In genomic region chr6:142355481-142356174, GRCh38 we compare ENCODE assay signal across 2 cellular contexts.
TF ChIP-seq lines count a peak whose summit lies in the region.

No MANE protein-coding gene starts in this region.

TF ChIP-seq in HepG2, 621 proteins besides CTCF, POLR2A, EP300 and RAD21:
- 0 out of 2 replicates have a peak, but pooled peaks have one; percentile 13 for TF ChIP-seq POLR2G (IDR thresholded peaks at IDR 0.05; ENCODE audit: low read depth, low read length)
- TF ChIP-seq, protein P1, sequence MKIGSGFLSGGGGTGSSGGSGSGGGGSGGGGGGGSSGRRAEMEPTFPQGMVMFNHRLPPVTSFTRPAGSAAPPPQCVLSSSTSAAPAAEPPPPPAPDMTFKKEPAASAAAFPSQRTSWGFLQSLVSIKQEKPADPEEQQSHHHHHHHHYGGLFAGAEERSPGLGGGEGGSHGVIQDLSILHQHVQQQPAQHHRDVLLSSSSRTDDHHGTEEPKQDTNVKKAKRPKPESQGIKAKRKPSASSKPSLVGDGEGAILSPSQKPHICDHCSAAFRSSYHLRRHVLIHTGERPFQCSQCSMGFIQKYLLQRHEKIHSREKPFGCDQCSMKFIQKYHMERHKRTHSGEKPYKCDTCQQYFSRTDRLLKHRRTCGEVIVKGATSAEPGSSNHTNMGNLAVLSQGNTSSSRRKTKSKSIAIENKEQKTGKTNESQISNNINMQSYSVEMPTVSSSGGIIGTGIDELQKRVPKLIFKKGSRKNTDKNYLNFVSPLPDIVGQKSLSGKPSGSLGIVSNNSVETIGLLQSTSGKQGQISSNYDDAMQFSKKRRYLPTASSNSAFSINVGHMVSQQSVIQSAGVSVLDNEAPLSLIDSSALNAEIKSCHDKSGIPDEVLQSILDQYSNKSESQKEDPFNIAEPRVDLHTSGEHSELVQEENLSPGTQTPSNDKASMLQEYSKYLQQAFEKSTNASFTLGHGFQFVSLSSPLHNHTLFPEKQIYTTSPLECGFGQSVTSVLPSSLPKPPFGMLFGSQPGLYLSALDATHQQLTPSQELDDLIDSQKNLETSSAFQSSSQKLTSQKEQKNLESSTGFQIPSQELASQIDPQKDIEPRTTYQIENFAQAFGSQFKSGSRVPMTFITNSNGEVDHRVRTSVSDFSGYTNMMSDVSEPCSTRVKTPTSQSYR (CRISPR knock-in tag; IDR thresholded peaks at IDR 0.05; ENCODE audit: borderline replicate concordance): no peak
- TF ChIP-seq MED13 (CRISPR knock-in tag; IDR thresholded peaks at IDR 0.05): no peak
- peak; percentile 58 for TF ChIP-seq BCL6 (CRISPR knock-in tag; IDR thresholded peaks at IDR 0.05)
- no peak for TF ChIP-seq SATB2 (CRISPR knock-in tag; IDR thresholded peaks at IDR 0.05)
- TF ChIP-seq TCF7 (IDR thresholded peaks at IDR 0.05; ENCODE audit: low read depth): peak; percentile 41; the same call in 1 of the 2 replicates
- TF ChIP-seq ZNF563 (CRISPR knock-in tag; IDR thresholded peaks at IDR 0.05): no peak
- no peak for TF ChIP-seq KDM3A (CRISPR knock-in tag; IDR thresholded peaks at IDR 0.05; ENCODE audit: low read depth)
- TF ChIP-seq, protein P2, sequence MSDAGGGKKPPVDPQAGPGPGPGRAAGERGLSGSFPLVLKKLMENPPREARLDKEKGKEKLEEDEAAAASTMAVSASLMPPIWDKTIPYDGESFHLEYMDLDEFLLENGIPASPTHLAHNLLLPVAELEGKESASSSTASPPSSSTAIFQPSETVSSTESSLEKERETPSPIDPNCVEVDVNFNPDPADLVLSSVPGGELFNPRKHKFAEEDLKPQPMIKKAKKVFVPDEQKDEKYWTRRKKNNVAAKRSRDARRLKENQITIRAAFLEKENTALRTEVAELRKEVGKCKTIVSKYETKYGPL (CRISPR knock-in tag; IDR thresholded peaks at IDR 0.05): no peak

TF ChIP-seq in SK-N-SH, 30 proteins besides CTCF, POLR2A, EP300 and RAD21 (continued from another document):
- TF ChIP-seq MEF2A (IDR thresholded peaks at IDR 0.05; ENCODE audit: borderline replicate concordance, low read depth): no peak
- no peak for TF ChIP-seq CHD2 (IDR thresholded peaks at IDR 0.05; ENCODE audit: low read length, partially characterized antibody)
- TF ChIP-seq, protein P3, sequence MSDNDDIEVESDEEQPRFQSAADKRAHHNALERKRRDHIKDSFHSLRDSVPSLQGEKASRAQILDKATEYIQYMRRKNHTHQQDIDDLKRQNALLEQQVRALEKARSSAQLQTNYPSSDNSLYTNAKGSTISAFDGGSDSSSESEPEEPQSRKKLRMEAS (IDR thresholded peaks at IDR 0.05; ENCODE audit: low read depth): no peak
- TF ChIP-seq USF1 (IDR thresholded peaks at IDR 0.05; ENCODE audit: borderline replicate concordance, low read depth): no peak
- 0 out of 2 replicates have a peak, but pooled peaks have one; percentile 9 for TF ChIP-seq SIN3A (IDR thresholded peaks at IDR 0.05; ENCODE audit: borderline replicate concordance, low read depth, low read length)
